Comparison of ENCODE assay signal across 8 cellular contexts in genomic region chr1:53739109-53739681, GRCh38. TPM values are rescaled to one million over a fixed set of nuclear protein-coding genes. Genes with fewer than 3 reads are reported as not detected.
DNase-seq lines count a peak whose midpoint lies in the region; ATAC-seq and TF ChIP-seq lines count a peak whose summit lies in the region.

GLIS1 (minus strand) TSS chr1:53739164; CDS start chr1:53738064, 1,100 bp downstream.

- H3K36me3 Mint-ChIP-seq in activated T-cell treated with anti-CD3 and anti-CD28 coated beads, Interleukin-2, amount 50 U/mL, for 72 hours (ENCODE audit: insufficient read depth in 2 of 2) = peaks cover 6 to 9% of the 10 kb centered on the region in 2 donors
- H3K36me3 Mint-ChIP-seq in naive thymus-derived CD4-positive, alpha-beta T cell = peaks cover 0 to 17% (median 5%) of the 10 kb centered on the region in 5 donors

- POLR2A ChIA-PET in naive thymus-derived CD4-positive, alpha-beta T cell (lab: Charles Lee) = no interaction called here

- no peak for TF ChIP-seq CTCF in fibroblast of pulmonary artery (IDR thresholded peaks at IDR 0.05; ENCODE audit: low read length, missing control alignments)
- no peak for TF ChIP-seq CTCF in stomach (IDR thresholded peaks at IDR 0.05)

- no peak for TF ChIP-seq EP300 in stomach (IDR thresholded peaks at IDR 0.05)

- no peak within 1 kb of the TSS for H3K27ac ChIP-seq in naive thymus-derived CD4-positive, alpha-beta T cell (ENCODE audit: low read depth, low read length)
- H3K27ac ChIP-seq in stomach = peak within 1 kb of the TSS in 4 of 5 donors; percentile 44 to 71 (median 60)

- DNase-seq in COLO668 (lab: John Stamatoyannopoulos, UW; ENCODE audit: unreplicated experiment) (peak; percentile 96), NCI-H748 (lab: John Stamatoyannopoulos, UW; ENCODE audit: unreplicated experiment) (peak; percentile 90), fibroblast of pulmonary artery (ENCODE audit: low read depth) (peak; percentile 82), stomach (peak; percentile 77)
- DNase-seq in activated T-cell treated with anti-CD3 and anti-CD28 coated beads, Interleukin-2, amount 50 U/mL, for 72 hours = peak; percentile 73 to 74
- DNase-seq in naive thymus-derived CD4-positive, alpha-beta T cell = peak in 2 of 9 donors; percentile 29 to 80

- CTCF ChIA-PET in naive thymus-derived CD4-positive, alpha-beta T cell (lab: Charles Lee) = no interaction called here

- ATAC-seq in GM19452 (IDR thresholded peaks at IDR 0.05; ENCODE audit: unreplicated experiment) (peak; percentile 91), HG03521 (IDR thresholded peaks at IDR 0.05; ENCODE audit: unreplicated experiment) (peak; percentile 92)
- peak; percentile 94 to 95 for ATAC-seq in activated T-cell treated with anti-CD3 and anti-CD28 coated beads, Interleukin-2, amount 50 U/mL, for 72 hours (replicated peaks in 1 of 2)
- peak; percentile 88 for ATAC-seq in naive thymus-derived CD4-positive, alpha-beta T cell

- H3K9me3 ChIP-seq in naive thymus-derived CD4-positive, alpha-beta T cell (ENCODE audit: control insufficient read depth in 2 of 3, low read length in 3 of 3) = no peaks in the 10 kb centered on the region
- peaks cover 0 to 9% (median 0%) of the 10 kb centered on the region in 4 donors for H3K9me3 ChIP-seq in stomach

- H3K4me3 ChIP-seq in fibroblast of pulmonary artery (replicated peaks; ENCODE audit: low read depth, low read length) = peak within 1 kb of the TSS; percentile 61
- no peak within 1 kb of the TSS for H3K4me3 ChIP-seq in naive thymus-derived CD4-positive, alpha-beta T cell (ENCODE audit: low read length)
- peak within 1 kb of the TSS; percentile 58 to 65 (median 62) for H3K4me3 ChIP-seq in stomach

- no peak within 1 kb of the TSS for H3K27ac Mint-ChIP-seq in activated T-cell treated with anti-CD3 and anti-CD28 coated beads, Interleukin-2, amount 50 U/mL, for 72 hours
- no peak within 1 kb of the TSS for H3K27ac Mint-ChIP-seq in naive thymus-derived CD4-positive, alpha-beta T cell

- H3K9me3 Mint-ChIP-seq in activated T-cell treated with anti-CD3 and anti-CD28 coated beads, Interleukin-2, amount 50 U/mL, for 72 hours = peaks cover 5% of the 10 kb centered on the region in 2 donors
- H3K9me3 Mint-ChIP-seq in naive thymus-derived CD4-positive, alpha-beta T cell = peaks cover 0 to 16% (median 7%) of the 10 kb centered on the region in 11 donors

- peaks cover 0 to 10% of the 10 kb centered on the region in 2 donors for H3K27me3 ChIP-seq in naive thymus-derived CD4-positive, alpha-beta T cell (ENCODE audit: control insufficient read depth in 2 of 2, insufficient read depth in 2 of 2, low read length in 2 of 2)
- peaks cover 4 to 86% (median 35%) of the 10 kb centered on the region in 3 donors for H3K27me3 ChIP-seq in stomach

- H3K4me3 Mint-ChIP-seq in activated T-cell treated with anti-CD3 and anti-CD28 coated beads, Interleukin-2, amount 50 U/mL, for 72 hours = peak within 1 kb of the TSS; percentile 65 to 75
- peak within 1 kb of the TSS; percentile 50 to 77 (median 62) for H3K4me3 Mint-ChIP-seq in naive thymus-derived CD4-positive, alpha-beta T cell

- H3K4me1 Mint-ChIP-seq in activated T-cell treated with anti-CD3 and anti-CD28 coated beads, Interleukin-2, amount 50 U/mL, for 72 hours (ENCODE audit: low read depth) = no peaks in the 10 kb centered on the region
- H3K4me1 Mint-ChIP-seq in naive thymus-derived CD4-positive, alpha-beta T cell = peaks cover 0 to 7% (median 3%) of the 10 kb centered on the region in 7 donors

- no peaks in the 10 kb centered on the region for H3K4me1 ChIP-seq in naive thymus-derived CD4-positive, alpha-beta T cell (ENCODE audit: control insufficient read depth in 2 of 2, insufficient read depth in 2 of 2, low read length in 2 of 2)
- H3K4me1 ChIP-seq in stomach = peaks cover 19 to 26% (median 25%) of the 10 kb centered on the region in 4 donors

- no peaks in the 10 kb centered on the region for H3K36me3 ChIP-seq in naive thymus-derived CD4-positive, alpha-beta T cell (ENCODE audit: control insufficient read depth in 2 of 3, insufficient read depth in 3 of 3, low read length in 3 of 3)
- H3K36me3 ChIP-seq in stomach = no peaks in the 10 kb centered on the region

- peaks cover 56% of the 10 kb centered on the region for H3K27me3 Mint-ChIP-seq in activated T-cell treated with anti-CD3 and anti-CD28 coated beads, Interleukin-2, amount 50 U/mL, for 72 hours (ENCODE audit: low read depth)
- peaks cover 53 to 77% (median 58%) of the 10 kb centered on the region in 5 donors for H3K27me3 Mint-ChIP-seq in naive thymus-derived CD4-positive, alpha-beta T cell

- intact Hi-C loops in naive thymus-derived CD4-positive, alpha-beta T cell (cut with micrococcal nuclease) = no loop called here
- intact Hi-C loops in stomach (cut with DNase I; ENCODE audit: low total_unique reads) = no loop called here

- TF ChIP-seq POLR2A in stomach (IDR thresholded peaks at IDR 0.05) = no peak

- WGBS in stomach, 5 donors = 0 to 1% (median 1%) methylated on average over 9 to 73 of the region's 73 CpGs

RNA-seq across cellular contexts. Expression of gene GLIS1, which starts in this region (rescaled TPM):
- total RNA-seq in activated T-cell treated with anti-CD3 and anti-CD28 coated beads, Interleukin-2, amount 50 U/mL, for 72 hours = not detected
- total RNA-seq in naive thymus-derived CD4-positive, alpha-beta T cell = not detected
- polyA plus RNA-seq in naive thymus-derived CD4-positive, alpha-beta T cell = not detected
- 1 to 10 TPM in 1 of 5 donors, under 1 TPM in 3, not detected in 1; 0.29 to 4.8 (median 0.50) TPM for total RNA-seq in stomach
- 1 to 10 TPM in 2 of 3 donors, under 1 TPM in 1; 0.20 to 1.7 (median 1.1) TPM for polyA plus RNA-seq in stomach

Comparison
In these comparisons a context has a peak if more than half of its experiments do, and no peak if none do; other contexts are left out.
1. Peak in DNase-seq and ATAC-seq in activated T-cell treated with anti-CD3 and anti-CD28 coated beads, Interleukin-2, amount 50 U/mL, for 72 hours; RNA of the gene not detected or under 1 TPM.
2. Peak in ATAC-seq in naive thymus-derived CD4-positive, alpha-beta T cell; RNA of the gene not detected or under 1 TPM.